8 cellular contexts compared by ENCODE assay signal in genomic region chr1:22018583-22019559, GRCh38.
DNase-seq lines count a peak whose midpoint lies in the region; ATAC-seq and TF ChIP-seq lines count a peak whose summit lies in the region.

No MANE protein-coding gene starts in this region.

- no peaks in the 10 kb centered on the region for H3K9me3 Mint-ChIP-seq in activated naive CD8-positive, alpha-beta T cell treated with anti-CD3 and anti-CD28 coated beads, Interleukin-2, amount 50 U/mL, for 24 hours

- no peaks in the 10 kb centered on the region for H3K27me3 Mint-ChIP-seq in activated naive CD8-positive, alpha-beta T cell treated with anti-CD3 and anti-CD28 coated beads, Interleukin-2, amount 50 U/mL, for 24 hours

- ATAC-seq in HG03432 (IDR thresholded peaks at IDR 0.05; ENCODE audit: unreplicated experiment), result peak; percentile 60
- peak; percentile 99 for ATAC-seq in activated naive CD8-positive, alpha-beta T cell treated with anti-CD3 and anti-CD28 coated beads, Interleukin-2, amount 50 U/mL, for 24 hours
- ATAC-seq in HG02763 (IDR thresholded peaks at IDR 0.05; ENCODE audit: unreplicated experiment), result no peak

- DNase-seq in GM06990 (ENCODE audit: extremely low read depth, insufficient read length) (no peak), T-helper 1 cell (peak; percentile 20 to 93 (median 39)), kidney glomerular epithelial cell (lab: John Stamatoyannopoulos, UW) (peak; percentile 90), NCI-H1105 treated with DMSO at 0.1 percent for 48 hours (lab: John Stamatoyannopoulos, UW) (no peak)
- peak; percentile 68 for DNase-seq in activated naive CD8-positive, alpha-beta T cell treated with anti-CD3 and anti-CD28 coated beads, Interleukin-2, amount 50 U/mL, for 24 hours
- peak; percentile 36 for DNase-seq in stimulated activated CD8-positive, alpha-beta memory T cell treated with anti-CD3 and anti-CD28 coated beads, Interleukin-4, amount 100 ng/mL, for 24 hours (ENCODE audit: low read depth)

- H3K36me3 Mint-ChIP-seq in activated naive CD8-positive, alpha-beta T cell treated with anti-CD3 and anti-CD28 coated beads, Interleukin-2, amount 50 U/mL, for 24 hours (ENCODE audit: low read depth), result no peaks in the 10 kb centered on the region

- TF ChIP-seq CTCF in GM06990 (IDR thresholded peaks at IDR 0.05; ENCODE audit: insufficient read depth, low read length, poor library complexity, severe bottlenecking), result peak; percentile 54

- H3K4me3 Mint-ChIP-seq in activated naive CD8-positive, alpha-beta T cell treated with anti-CD3 and anti-CD28 coated beads, Interleukin-2, amount 50 U/mL, for 24 hours, result peak overlapping the region; percentile 40

- no peak overlapping the region for H3K4me3 ChIP-seq in GM06990 (replicated peaks; ENCODE audit: low read depth, low read length)

- H3K27me3 ChIP-seq in GM06990 (replicated peaks; ENCODE audit: control insufficient read depth, insufficient read depth, low read length), result no peaks in the 10 kb centered on the region

- peaks cover 29% of the 10 kb centered on the region for H3K4me1 Mint-ChIP-seq in activated naive CD8-positive, alpha-beta T cell treated with anti-CD3 and anti-CD28 coated beads, Interleukin-2, amount 50 U/mL, for 24 hours

- H3K36me3 ChIP-seq in GM06990 (ENCODE audit: control insufficient read depth, insufficient read depth, low read length), result no peaks in the 10 kb centered on the region

- peak overlapping the region; percentile 82 for H3K27ac Mint-ChIP-seq in activated naive CD8-positive, alpha-beta T cell treated with anti-CD3 and anti-CD28 coated beads, Interleukin-2, amount 50 U/mL, for 24 hours

Comparison
In these comparisons a context has a peak if more than half of its experiments do, and no peak if none do; other contexts are left out.
1. DNase-seq: peak in T-helper 1 cell (5 of 5), activated naive CD8-positive, alpha-beta T cell treated with anti-CD3 and anti-CD28 coated beads, Interleukin-2, amount 50 U/mL, for 24 hours (single experiment), kidney glomerular epithelial cell (single experiment) and stimulated activated CD8-positive, alpha-beta memory T cell treated with anti-CD3 and anti-CD28 coated beads, Interleukin-4, amount 100 ng/mL, for 24 hours (single experiment); none in GM06990 (single experiment) and NCI-H1105 treated with DMSO at 0.1 percent for 48 hours (single experiment).